Comparison of ENCODE assay signal across 12 cellular contexts in genomic region chr7:73723813-73724212, GRCh38. TPM values are rescaled to one million over a fixed set of nuclear protein-coding genes. Genes with fewer than 3 reads are reported as not detected.
"Had no signal": no experiment of that assay in that cellular context is flagged by ENCODE, and none has a peak within 500 bp of the region (broad histone marks: within the 10 kb centered on the region; RNA-seq: fewer than 3 reads in every experiment).

No MANE protein-coding gene starts in this region.

- H3K36me3 ChIP-seq: HAP-1 had no signal

- FAIRE-seq: H1, H54 had no signal

- H3K9me3 ChIP-seq: HAP-1 had no signal

- H3K4me3 ChIP-seq: GM23248, GM23338, HAP-1 had no signal

- DNase-seq: GM23248, GOT3, H7, H9, HCEC 1CT, HFFc6 had no signal

- H3K4me2 ChIP-seq: GM23338 had no signal

- H3K9ac ChIP-seq: GM23248 had no signal

- ATAC-seq: GM23338, HCT116 had no signal

- H2AFZ ChIP-seq: GM23248, GM23338 had no signal

- H3K27ac ChIP-seq: GM23248 had no signal

RNA-seq across cellular contexts. Expression of gene CLDN3, which starts 46.3 kb away (rescaled TPM):
- total RNA-seq: GM23248, H4, HFFc6 had no signal
- polyA plus RNA-seq: GM23248 had no signal
